Comparison of ENCODE assay signal across 22 cellular contexts in genomic region chr21:42591170-42591869, GRCh38.
A peak's percentile ranks its signal among the peaks of the same experiment; 100 is the strongest.
DNase-seq lines count a peak whose midpoint lies in the region; TF ChIP-seq lines count a peak whose summit lies in the region.
"Had no signal": no experiment of that assay in that cellular context is flagged by ENCODE, and none has a peak within 500 bp of the region (broad histone marks: within the 10 kb centered on the region; RNA-seq: fewer than 3 reads in every experiment).

No MANE protein-coding gene starts in this region.

- H4K91ac ChIP-seq in mesenchymal stem cell (ENCODE audit: low read length): peak overlapping the region; percentile 23

- H2BK12ac ChIP-seq in mesenchymal stem cell (ENCODE audit: low read length in 2 of 2): no peak overlapping the region

- no peak overlapping the region for H2AFZ ChIP-seq in Loucy (ENCODE audit: low read length)
- no peak overlapping the region for H2AFZ ChIP-seq in mesenchymal stem cell (ENCODE audit: low read depth, low read length)

- peaks cover 0 to 3% (median 0%) of the 10 kb centered on the region in 11 experiments; a peak in 2 of 22 replicates for H4K20me1 ChIP-seq in BLaER1 treated with 17β-estradiol and CSF1 and Interleukin-3, amounts not matched to agents 10 nM and 100 nM
- no peaks in the 10 kb centered on the region for H4K20me1 ChIP-seq in Loucy (ENCODE audit: insufficient read depth, low read length, poor library complexity, severe bottlenecking)

- H3F3A ChIP-seq in Loucy (ENCODE audit: low read depth): peaks cover 4% of the 10 kb centered on the region; the same call in 1 of the 2 replicates

- H2BK120ac ChIP-seq in mesenchymal stem cell (ENCODE audit: low read depth, low read length): no peak overlapping the region

- H3K36me3 ChIP-seq in BLaER1 treated with 17β-estradiol and CSF1 and Interleukin-3, amounts not matched to agents 10 nM and 100 nM: no peaks in the 10 kb centered on the region
- no peaks in the 10 kb centered on the region for H3K36me3 ChIP-seq in Loucy (ENCODE audit: insufficient read depth, low read length)
- H3K36me3 ChIP-seq in mesenchymal stem cell (ENCODE audit: control insufficient read depth in 1 of 2, insufficient read depth in 2 of 2, low read depth in 1 of 2, low read length in 2 of 2): no peaks in the 10 kb centered on the region
- H3K36me3 ChIP-seq: cardiac muscle cell, thyroid gland had no signal

- H2AK5ac ChIP-seq in mesenchymal stem cell (ENCODE audit: low read length, severe bottlenecking): no peak overlapping the region

- no peak overlapping the region for H3K14ac ChIP-seq in mesenchymal stem cell (ENCODE audit: low read length in 2 of 2)

- H3K27ac Mint-ChIP-seq in T-helper 2 cell treated with Interferon-gamma antibody and Interleukin-4, amounts not matched to agents 5 μg/mL and 100 μg/mL, for 36 hours: no peak overlapping the region
- H3K27ac Mint-ChIP-seq: activated T-helper 17 cell treated with anti-CD3 and anti-CD28 coated beads, Interleukin-2, amount 50 U/mL, for 72 hours had no signal

- WGBS in mesenchymal stem cell: 93% methylated on average over 14 of the region's 18 CpGs

- H4K8ac ChIP-seq in mesenchymal stem cell (ENCODE audit: low read length): no peak overlapping the region

- no peaks in the 10 kb centered on the region for H3K9me3 Mint-ChIP-seq in T-helper 2 cell treated with Interferon-gamma antibody and Interleukin-4, amounts not matched to agents 5 μg/mL and 100 μg/mL, for 36 hours
- H3K9me3 Mint-ChIP-seq: activated T-helper 17 cell treated with anti-CD3 and anti-CD28 coated beads, Interleukin-2, amount 50 U/mL, for 72 hours had no signal

- H2BK5ac ChIP-seq in mesenchymal stem cell (ENCODE audit: low read depth, low read length, poor library complexity, severe bottlenecking): no peak overlapping the region

- H3K4ac ChIP-seq in mesenchymal stem cell (ENCODE audit: low read depth in 1 of 2, low read length in 2 of 2): no peak overlapping the region

- peaks cover 17 to 41% (median 34%) of the 10 kb centered on the region in 10 experiments for H3K4me1 ChIP-seq in BLaER1 treated with 17β-estradiol and CSF1 and Interleukin-3, amounts not matched to agents 10 nM and 100 nM
- H3K4me1 ChIP-seq in Loucy (ENCODE audit: insufficient read depth, low read length, poor library complexity, severe bottlenecking) (peaks cover 44% of the 10 kb centered on the region), mesenchymal stem cell (ENCODE audit: control insufficient read depth, insufficient read depth, low read depth, low read length) (peaks cover 3% of the 10 kb centered on the region)

- no peaks in the 10 kb centered on the region for H3K9me2 ChIP-seq in Loucy (replicated peaks; ENCODE audit: low read depth, low read length)

- peaks cover 0 to 7% (median 0%) of the 10 kb centered on the region in 11 experiments; a peak in 2 of 22 replicates for H3K27me3 ChIP-seq in BLaER1 treated with 17β-estradiol and CSF1 and Interleukin-3, amounts not matched to agents 10 nM and 100 nM
- no peaks in the 10 kb centered on the region for H3K27me3 ChIP-seq in Loucy (ENCODE audit: insufficient read depth, low read length, poor library complexity, severe bottlenecking)
- H3K27me3 ChIP-seq in mesenchymal stem cell (ENCODE audit: control insufficient read depth in 1 of 2, insufficient read depth in 1 of 2, low read length in 2 of 2): peaks cover 23 to 51% of the 10 kb centered on the region in 2 experiments
- H3K27me3 ChIP-seq: cardiac muscle cell, thyroid gland had no signal

- H3K18ac ChIP-seq in mesenchymal stem cell (ENCODE audit: low read depth in 1 of 2, low read length in 2 of 2): no peak overlapping the region

- peaks cover 0 to 10% (median 0%) of the 10 kb centered on the region in 11 experiments; a peak in 5 of 22 replicates for H3K9me3 ChIP-seq in BLaER1 treated with 17β-estradiol and CSF1 and Interleukin-3, amounts not matched to agents 10 nM and 100 nM (replicated peaks in 1 of 11)
- H3K9me3 ChIP-seq in Loucy (ENCODE audit: insufficient read depth, low read depth, low read length) (no peaks in the 10 kb centered on the region), mesenchymal stem cell (ENCODE audit: control insufficient read depth, low read length) (no peaks in the 10 kb centered on the region)
- H3K9me3 ChIP-seq: Caco-2, thyroid gland had no signal

- H2BK15ac ChIP-seq in mesenchymal stem cell (ENCODE audit: low read depth, poor library complexity, severe bottlenecking): no peak overlapping the region

- no peak overlapping the region for H3K23ac ChIP-seq in mesenchymal stem cell (ENCODE audit: low read length in 2 of 2)

- H3K36me3 Mint-ChIP-seq in T-helper 2 cell treated with Interferon-gamma antibody and Interleukin-4, amounts not matched to agents 5 μg/mL and 100 μg/mL, for 36 hours (ENCODE audit: low read depth): no peaks in the 10 kb centered on the region

- no peaks in the 10 kb centered on the region for H3K79me1 ChIP-seq in mesenchymal stem cell (replicated peaks; ENCODE audit: low read length, poor library complexity, severe bottlenecking)

- peak overlapping the region in 4 of 11 experiments; percentile 32 to 43 (median 36); a peak in 2 of 22 replicates for H3K9ac ChIP-seq in BLaER1 treated with 17β-estradiol and CSF1 and Interleukin-3, amounts not matched to agents 10 nM and 100 nM
- H3K9ac ChIP-seq in Loucy (ENCODE audit: low read depth, low read length, poor library complexity, severe bottlenecking) (peak overlapping the region; percentile 78), mesenchymal stem cell (ENCODE audit: low read length) (no peak overlapping the region)

- peaks cover 3% of the 10 kb centered on the region for H3K27me3 Mint-ChIP-seq in T-helper 2 cell treated with Interferon-gamma antibody and Interleukin-4, amounts not matched to agents 5 μg/mL and 100 μg/mL, for 36 hours (ENCODE audit: low read depth)
- H3K27me3 Mint-ChIP-seq: activated T-helper 17 cell treated with anti-CD3 and anti-CD28 coated beads, Interleukin-2, amount 50 U/mL, for 72 hours had no signal

- H3K4me2 ChIP-seq in BLaER1 treated with 17β-estradiol and CSF1 and Interleukin-3, amounts not matched to agents 10 nM and 100 nM: peak overlapping the region; percentile 59 to 89 (median 85)
- peak overlapping the region; percentile 83 for H3K4me2 ChIP-seq in Loucy (ENCODE audit: low read depth, low read length, poor library complexity, severe bottlenecking)
- no peak overlapping the region for H3K4me2 ChIP-seq in mesenchymal stem cell (ENCODE audit: low read length, poor library complexity, severe bottlenecking)

- H3K27ac ChIP-seq in BLaER1 treated with 17β-estradiol and CSF1 and Interleukin-3, amounts not matched to agents 10 nM and 100 nM: no peak overlapping the region; a peak in 1 of 22 replicates
- no peak overlapping the region for H3K27ac ChIP-seq in mesenchymal stem cell (ENCODE audit: low read length, poor library complexity, severe bottlenecking)
- H3K27ac ChIP-seq: 22Rv1, cardiac muscle cell, thyroid gland had no signal

- H3K4me3 Mint-ChIP-seq in T-helper 2 cell treated with Interferon-gamma antibody and Interleukin-4, amounts not matched to agents 5 μg/mL and 100 μg/mL, for 36 hours: peak overlapping the region; percentile 24
- H3K4me3 Mint-ChIP-seq: activated T-helper 17 cell treated with anti-CD3 and anti-CD28 coated beads, Interleukin-2, amount 50 U/mL, for 72 hours had no signal

- no peak for TF ChIP-seq CTCF in Loucy (conservative IDR thresholded peaks at IDR 0.05; ENCODE audit: low read length)

- peaks cover 6% of the 10 kb centered on the region for H3K4me1 Mint-ChIP-seq in T-helper 2 cell treated with Interferon-gamma antibody and Interleukin-4, amounts not matched to agents 5 μg/mL and 100 μg/mL, for 36 hours (ENCODE audit: low read depth)
- H3K4me1 Mint-ChIP-seq: activated T-helper 17 cell treated with anti-CD3 and anti-CD28 coated beads, Interleukin-2, amount 50 U/mL, for 72 hours had no signal

- no peak for DNase-seq in T-helper 2 cell treated with Interferon-gamma antibody and Interleukin-4, amounts not matched to agents 5 μg/mL and 100 μg/mL, for 36 hours (ENCODE audit: low spot score)
- DNase-seq in T-helper 2 cell: no peak
- DNase-seq in mesenchymal stem cell: no peak
- no peak for DNase-seq in ureter (ENCODE audit: low spot score)
- no peak for DNase-seq in iPS-NIHi7 (ENCODE audit: extremely low spot score)
- no peak for DNase-seq in NCI-H774 (lab: John Stamatoyannopoulos, UW)
- DNase-seq: activated CD4-positive, CD25-positive, alpha-beta regulatory T cell treated with anti-CD3 and anti-CD28 coated beads, Interleukin-2, amount 50 U/mL, for 72 hours; Caco-2; GOT3; NCI-H1417 treated with DMSO at 0.1 percent for 48 hours; NCI-H526; occipital lobe; retina; RPMI8226; stimulated activated CD4-positive, alpha-beta T cell treated with anti-CD3 and anti-CD28 coated beads, Interleukin-2, amount 100 ng/mL, for 48 hours; stimulated activated naive CD4-positive, alpha-beta T cell treated with Interleukin-2 at 50 U/mL for 16 hours; thyroid gland had no signal

- H3K79me2 ChIP-seq in Loucy (ENCODE audit: insufficient read depth, low read length): peaks cover 12% of the 10 kb centered on the region; the same call in 1 of the 2 replicates

- no peak overlapping the region for H3K4me3 ChIP-seq in BLaER1 treated with 17β-estradiol and CSF1 and Interleukin-3, amounts not matched to agents 10 nM and 100 nM
- H3K4me3 ChIP-seq in Loucy (ENCODE audit: low read length, poor library complexity, severe bottlenecking): peak overlapping the region; percentile 66
- H3K4me3 ChIP-seq in mesenchymal stem cell (ENCODE audit: insufficient read depth in 1 of 2, low read depth in 1 of 2, low read length in 2 of 2): no peak overlapping the region
- H3K4me3 ChIP-seq: cardiac muscle cell, thyroid gland had no signal
